Comparison of ENCODE assay signal across 12 cellular contexts in genomic region chr19:13883665-13884064, GRCh38. TPM values are rescaled to one million over a fixed set of nuclear protein-coding genes. Genes with fewer than 3 reads are reported as not detected.
DNase-seq lines count a peak whose midpoint lies in the region; ATAC-seq and TF ChIP-seq lines count a peak whose summit lies in the region.
"Had no signal": no experiment of that assay in that cellular context is flagged by ENCODE, and none has a peak within 500 bp of the region (broad histone marks: within the 10 kb centered on the region; RNA-seq: fewer than 3 reads in every experiment).

No MANE protein-coding gene starts in this region.

- H3K4me3 ChIP-seq in AG10803 (ENCODE audit: low read length) = no peak overlapping the region
- H3K4me3 ChIP-seq in brain microvascular endothelial cell (ENCODE audit: low read depth, low read length) = no peak overlapping the region
- no peak overlapping the region for H3K4me3 ChIP-seq in naive thymus-derived CD4-positive, alpha-beta T cell (ENCODE audit: low read length)

- H3K27me3 ChIP-seq in brain microvascular endothelial cell (replicated peaks) = no peaks in the 10 kb centered on the region
- H3K27me3 ChIP-seq in naive thymus-derived CD4-positive, alpha-beta T cell (ENCODE audit: control insufficient read depth in 2 of 2, insufficient read depth in 2 of 2, low read length in 2 of 2) = no peaks in the 10 kb centered on the region

- peaks cover 0 to 2% (median 0%) of the 10 kb centered on the region in 11 donors for H3K9me3 Mint-ChIP-seq in naive thymus-derived CD4-positive, alpha-beta T cell

- H3K4me1 ChIP-seq in naive thymus-derived CD4-positive, alpha-beta T cell (ENCODE audit: control insufficient read depth in 2 of 2, insufficient read depth in 2 of 2, low read length in 2 of 2) = peaks cover 38 to 58% of the 10 kb centered on the region in 2 donors

- in situ Hi-C loops in brain microvascular endothelial cell (cut with HindIII; ENCODE audit: low pct_ligation_motif_present, low sequenced_read_pairs) = no loop called here

- DNase-seq in AG10803 (ENCODE audit: low read depth) (no peak), EH (ENCODE audit: low read depth) (peak; percentile 26), brain microvascular endothelial cell (no peak), DMS79 (lab: John Stamatoyannopoulos, UW) (no peak)
- no peak for DNase-seq in naive thymus-derived CD4-positive, alpha-beta T cell
- DNase-seq: DMS 273 treated with DMSO at 0.1 percent for 48 hours; midbrain; NCI-H510A; stimulated activated CD4-positive, alpha-beta T cell treated with anti-CD3 and anti-CD28 coated beads, Interleukin-4, amount 100 ng/mL, for 1 hour had no signal

- no peaks in the 10 kb centered on the region for H3K36me3 Mint-ChIP-seq in naive thymus-derived CD4-positive, alpha-beta T cell

- TF ChIP-seq CTCF in AG10803 (conservative IDR thresholded peaks at IDR 0.05; ENCODE audit: low read length) = peak; percentile 39
- TF ChIP-seq CTCF in brain microvascular endothelial cell (IDR thresholded peaks at IDR 0.05; ENCODE audit: low read depth, low read length, missing control alignments) = peak; percentile 48

- no peaks in the 10 kb centered on the region for H3K9me3 ChIP-seq in naive thymus-derived CD4-positive, alpha-beta T cell (ENCODE audit: control insufficient read depth in 2 of 3, low read length in 3 of 3)

- CTCF ChIA-PET in naive thymus-derived CD4-positive, alpha-beta T cell (lab: Charles Lee) = interaction anchor here (1.4 kb wide), 1 partner anchor 20 kb away, joined by 4 read pairs; no protein-coding TSS in a partner anchor

- ATAC-seq in naive thymus-derived CD4-positive, alpha-beta T cell = no peak
- no peak for ATAC-seq in HG02852 (IDR thresholded peaks at IDR 0.05; ENCODE audit: unreplicated experiment)
- no peak for ATAC-seq in HG03469 (IDR thresholded peaks at IDR 0.05; ENCODE audit: unreplicated experiment)

- no peak overlapping the region for H3K27ac ChIP-seq in brain microvascular endothelial cell
- H3K27ac ChIP-seq in naive thymus-derived CD4-positive, alpha-beta T cell (ENCODE audit: low read depth, low read length) = no peak overlapping the region

- POLR2A ChIA-PET in naive thymus-derived CD4-positive, alpha-beta T cell (lab: Charles Lee) = interaction anchor here (1.0 kb wide), 1 partner anchor 21 kb away, joined by 4 read pairs; no protein-coding TSS in a partner anchor

- intact Hi-C loops in naive thymus-derived CD4-positive, alpha-beta T cell (cut with micrococcal nuclease) = loop anchor here (5.0 to 10.0 kb wide), 4 partner anchors 286 to 606 kb away; no protein-coding TSS in a partner anchor

- H3K4me1 Mint-ChIP-seq in naive thymus-derived CD4-positive, alpha-beta T cell = peaks cover 6 to 43% (median 36%) of the 10 kb centered on the region in 7 donors

- no peaks in the 10 kb centered on the region for H3K36me3 ChIP-seq in brain microvascular endothelial cell (replicated peaks)
- no peaks in the 10 kb centered on the region for H3K36me3 ChIP-seq in naive thymus-derived CD4-positive, alpha-beta T cell (ENCODE audit: control insufficient read depth in 2 of 3, insufficient read depth in 3 of 3, low read length in 3 of 3)

- H3K27me3 Mint-ChIP-seq in naive thymus-derived CD4-positive, alpha-beta T cell = no peaks in the 10 kb centered on the region

- peak overlapping the region in 4 of 10 donors; percentile 23 to 51 (median 36) for H3K4me3 Mint-ChIP-seq in naive thymus-derived CD4-positive, alpha-beta T cell

- H3K27ac Mint-ChIP-seq in naive thymus-derived CD4-positive, alpha-beta T cell = peak overlapping the region in 6 of 9 donors; percentile 19 to 74 (median 64)

RNA-seq across cellular contexts. Expression of gene NANOS3, which starts 6.7 kb away (rescaled TPM):
- 1 to 10 TPM in 2 of 5 experiments, not detected in 3; 1.3 to 3.4 TPM for total RNA-seq in naive thymus-derived CD4-positive, alpha-beta T cell
- not detected for polyA plus RNA-seq in naive thymus-derived CD4-positive, alpha-beta T cell
- total RNA-seq: HT1080 had no signal

RNA-seq across cellular contexts. Expression of gene BRME1, which starts 22.3 kb away (rescaled TPM):
- total RNA-seq in naive thymus-derived CD4-positive, alpha-beta T cell = 10 to 100 TPM in 1 of 5 experiments, 1 to 10 TPM in 4; 1.8 to 13.7 (median 2.9) TPM
- polyA plus RNA-seq in naive thymus-derived CD4-positive, alpha-beta T cell = 1 to 10 TPM in 1 of 2 donors, under 1 TPM in 1; 0.56 to 1.6 TPM

RNA-seq across cellular contexts. Expression of gene CC2D1A, which starts 22.3 kb away (rescaled TPM):
- 10 to 100 TPM; 21.0 to 33.1 (median 29.8) TPM for total RNA-seq in naive thymus-derived CD4-positive, alpha-beta T cell
- 10 to 100 TPM in 1 of 2 donors, 1 to 10 TPM in 1; 4.1 to 13.3 TPM for polyA plus RNA-seq in naive thymus-derived CD4-positive, alpha-beta T cell

RNA-seq across cellular contexts. Expression of gene PODNL1, which starts 54.6 kb away (rescaled TPM):
- under 1 TPM in 1 of 5 experiments, not detected in 4; 0.59 TPM for total RNA-seq in naive thymus-derived CD4-positive, alpha-beta T cell
- polyA plus RNA-seq in naive thymus-derived CD4-positive, alpha-beta T cell = under 1 TPM in 1 of 2 donors, not detected in 1; 0.33 TPM
